27 cellular contexts compared by ENCODE assay signal in genomic region chr3:149599236-149599635, GRCh38. TPM values are rescaled to one million over a fixed set of nuclear protein-coding genes. Genes with fewer than 3 reads are reported as not detected.
DNase-seq lines count a peak whose midpoint lies in the region; ATAC-seq, FAIRE-seq and TF ChIP-seq lines count a peak whose summit lies in the region.
"Had no signal": no experiment of that assay in that cellular context is flagged by ENCODE, and none has a peak within 500 bp of the region (broad histone marks: within the 10 kb centered on the region; RNA-seq: fewer than 3 reads in every experiment).

No MANE protein-coding gene starts in this region.

- H3K4me1 ChIP-seq in HepG2 (ENCODE audit: insufficient read depth, low read length) (peaks cover 77% of the 10 kb centered on the region), thoracic aorta (ENCODE audit: control insufficient read depth in 1 of 2, low read depth in 2 of 2) (peaks cover 70 to 89% of the 10 kb centered on the region in 2 donors)
- H3K4me1 ChIP-seq: colonic mucosa had no signal

- no peaks in the 10 kb centered on the region for H3K9me3 Mint-ChIP-seq in CD4-positive, alpha-beta T cell
- H3K9me3 Mint-ChIP-seq: activated B cell treated with CpG ODN at 0.5 μM for 24 hours; activated CD4-positive, alpha-beta memory T cell treated with anti-CD3 and anti-CD28 coated beads for 36 hours; CD8-positive, alpha-beta T cell; naive thymus-derived CD8-positive, alpha-beta T cell; T-helper 2 cell treated with Interferon-gamma antibody and Interleukin-4, amounts not matched to agents 5 μg/mL and 100 μg/mL, for 36 hours had no signal

- H3K4me3 ChIP-seq in astrocyte of the cerebellum (ENCODE audit: low read depth, low read length), result no peak overlapping the region
- H3K4me3 ChIP-seq in fibroblast of mammary gland (ENCODE audit: control insufficient read depth, low read depth, low read length), result no peak overlapping the region
- H3K4me3 ChIP-seq in HepG2 (replicated peaks in 1 of 3; ENCODE audit: insufficient read depth in 1 of 3, low read depth in 2 of 3, low read length in 3 of 3), result no peak overlapping the region
- no peak overlapping the region for H3K4me3 ChIP-seq in thoracic aorta
- H3K4me3 ChIP-seq: colonic mucosa, MG63, SK-N-MC, smooth muscle cell had no signal

- CTCF ChIA-PET in HepG2 (lab: Yijun Ruan, JAX; ENCODE audit: low intra/inter-chr PET ratio, low total read pairs), result no interaction called here
- CTCF ChIA-PET in CD4-positive, alpha-beta T cell (lab: Charles Lee), result no interaction called here

- no peaks in the 10 kb centered on the region for H3K36me3 Mint-ChIP-seq in CD4-positive, alpha-beta T cell (ENCODE audit: low read depth)
- H3K36me3 Mint-ChIP-seq: activated CD4-positive, alpha-beta memory T cell treated with anti-CD3 and anti-CD28 coated beads for 36 hours; CD8-positive, alpha-beta T cell; naive thymus-derived CD8-positive, alpha-beta T cell had no signal

- peak in 1 of 2 experiments; percentile 67; a peak in 2 of 4 replicates for TF ChIP-seq EP300 in HepG2 (IDR thresholded peaks at IDR 0.05; ENCODE audit: low read depth in 2 of 2, low read length in 2 of 2)
- TF ChIP-seq EP300 in HepG2 (CRISPR knock-in tag; IDR thresholded peaks at IDR 0.05; ENCODE audit: borderline replicate concordance), result peak; percentile 63; the same call in 1 of the 2 replicates

- no peaks in the 10 kb centered on the region for H3K9me3 ChIP-seq in HepG2 (ENCODE audit: low read length)
- no peaks in the 10 kb centered on the region for H3K9me3 ChIP-seq in thoracic aorta
- H3K9me3 ChIP-seq in CD4-positive, alpha-beta T cell (ENCODE audit: control insufficient read depth, low read length), result no peaks in the 10 kb centered on the region
- H3K9me3 ChIP-seq: colonic mucosa, MG63 had no signal

- TF ChIP-seq CTCF in astrocyte of the cerebellum (IDR thresholded peaks at IDR 0.05; ENCODE audit: low read depth, low read length, missing control alignments) (no peak), fibroblast of mammary gland (conservative IDR thresholded peaks at IDR 0.05; ENCODE audit: control insufficient read depth, insufficient read depth, low read depth, low read length) (no peak), HepG2 (CRISPR knock-in tag; IDR thresholded peaks at IDR 0.05) (no peak), thoracic aorta (IDR thresholded peaks at IDR 0.05) (no peak)
- TF ChIP-seq CTCF in CD4-positive, alpha-beta T cell (IDR thresholded peaks at IDR 0.05), result no peak

- FAIRE-seq in HepG2 (lab: Jason Lieb, UNC), result peak; percentile 76
- FAIRE-seq: RCC 7860 had no signal

- H3K79me2 ChIP-seq in HepG2 (ENCODE audit: insufficient read depth, low read length), result peaks cover 95% of the 10 kb centered on the region

- ATAC-seq in HepG2 (peak; percentile 86), thoracic aorta (ENCODE audit: insufficient number of reproducible peaks, low FRiP score, low read depth) (peak; percentile 62)
- ATAC-seq in CD4-positive, alpha-beta T cell (ENCODE audit: poor library complexity), result no peak
- ATAC-seq: CD8-positive, alpha-beta T cell; naive thymus-derived CD8-positive, alpha-beta T cell had no signal

- H3K36me3 ChIP-seq in HepG2 (replicated peaks in 1 of 2; ENCODE audit: control insufficient read depth in 1 of 2, insufficient read depth in 2 of 2, low read length in 2 of 2) (peaks cover 3 to 21% of the 10 kb centered on the region in 2 experiments; a peak in 4 of 5 replicates), thoracic aorta (no peaks in the 10 kb centered on the region)
- H3K36me3 ChIP-seq: colonic mucosa had no signal

- H2AFZ ChIP-seq in HepG2 (ENCODE audit: low read length), result no peak overlapping the region

- POLR2A ChIA-PET in HepG2 (lab: Yijun Ruan, JAX), result interaction anchor here (2.3 to 3.0 kb wide), 2 partner anchors 10 to 59 kb away, joined by 8 to 19 read pairs; partner anchors contain the start of gene WWTR1
- POLR2A ChIA-PET in CD4-positive, alpha-beta T cell (lab: Charles Lee), result no interaction called here

- no peak overlapping the region for H3K9ac ChIP-seq in HepG2 (ENCODE audit: insufficient read depth, low read depth, low read length)

- no peaks in the 10 kb centered on the region for H3K27me3 Mint-ChIP-seq in CD4-positive, alpha-beta T cell
- H3K27me3 Mint-ChIP-seq: activated CD4-positive, alpha-beta memory T cell treated with anti-CD3 and anti-CD28 coated beads for 36 hours; progenitor cell of endocrine pancreas had no signal

- no peak overlapping the region for H3K4me3 Mint-ChIP-seq in CD4-positive, alpha-beta T cell
- H3K4me3 Mint-ChIP-seq: activated B cell treated with CpG ODN at 0.5 μM for 24 hours; activated CD4-positive, alpha-beta memory T cell treated with anti-CD3 and anti-CD28 coated beads for 36 hours; CD8-positive, alpha-beta T cell; naive thymus-derived CD8-positive, alpha-beta T cell; T-helper 2 cell treated with Interferon-gamma antibody and Interleukin-4, amounts not matched to agents 5 μg/mL and 100 μg/mL, for 36 hours had no signal

- no peak for TF ChIP-seq POLR2A in HepG2 (IDR thresholded peaks at IDR 0.05; ENCODE audit: insufficient read depth in 1 of 2, low read depth in 2 of 2, low read length in 2 of 2)

- H3K4me1 Mint-ChIP-seq in CD4-positive, alpha-beta T cell (ENCODE audit: low read depth), result no peaks in the 10 kb centered on the region
- H3K4me1 Mint-ChIP-seq: naive thymus-derived CD8-positive, alpha-beta T cell had no signal

- in situ Hi-C loops in astrocyte of the cerebellum (cut with HindIII; ENCODE audit: low sequenced_read_pairs) (no loop called here), HepG2 (cut with HindIII; ENCODE audit: extremely low pct_ligation_motif_present, low pct_unique_long_range_greater_than_20kb) (no loop called here)

- WGBS in HepG2 (ENCODE audit: low lambda C conversion rate), result 71% methylated on average over 2 of the region's 2 CpGs

- TF ChIP-seq RAD21 in HepG2 (CRISPR knock-in tag; IDR thresholded peaks at IDR 0.05), result peak; percentile 28; the same call in 1 of the 2 replicates

- H3K4me2 ChIP-seq in HepG2 (ENCODE audit: low read depth, low read length), result no peak overlapping the region
- H3K4me2 ChIP-seq: smooth muscle cell had no signal

- no peaks in the 10 kb centered on the region for H3K27me3 ChIP-seq in HepG2 (ENCODE audit: control insufficient read depth in 1 of 2, insufficient read depth in 2 of 2, low read length in 2 of 2)
- no peaks in the 10 kb centered on the region for H3K27me3 ChIP-seq in thoracic aorta (replicated peaks; ENCODE audit: insufficient read depth)
- no peaks in the 10 kb centered on the region for H3K27me3 ChIP-seq in CD4-positive, alpha-beta T cell (ENCODE audit: control insufficient read depth, insufficient read depth, low read length)
- H3K27me3 ChIP-seq: colonic mucosa, MG63 had no signal

- peak overlapping the region; percentile 46 for H3K27ac ChIP-seq in HepG2 (ENCODE audit: extremely low read length, insufficient read depth, low read length)
- peak overlapping the region in 1 of 2 donors; percentile 81 for H3K27ac ChIP-seq in thoracic aorta
- no peak overlapping the region for H3K27ac ChIP-seq in CD4-positive, alpha-beta T cell (ENCODE audit: low read depth, low read length)
- H3K27ac ChIP-seq: colonic mucosa, epithelial cell of prostate, SK-N-MC had no signal

- no TSS peak for BruUV-seq in HepG2 (replicated peaks; lab: Mats Ljungman, UMichigan)

- no peak overlapping the region for H3K27ac Mint-ChIP-seq in CD4-positive, alpha-beta T cell
- H3K27ac Mint-ChIP-seq: activated B cell treated with CpG ODN at 0.5 μM for 24 hours; activated CD4-positive, alpha-beta memory T cell treated with anti-CD3 and anti-CD28 coated beads for 36 hours; CD8-positive, alpha-beta T cell; naive thymus-derived CD8-positive, alpha-beta T cell; progenitor cell of endocrine pancreas; T-helper 2 cell treated with Interferon-gamma antibody and Interleukin-4, amounts not matched to agents 5 μg/mL and 100 μg/mL, for 36 hours had no signal

- DNase-seq in astrocyte of the cerebellum (ENCODE audit: low read depth) (peak; percentile 87), fibroblast of mammary gland (ENCODE audit: low read depth) (peak; percentile 65), HepG2 (ENCODE audit: low spot score) (peak; percentile 87), thoracic aorta (ENCODE audit: low spot score) (peak; percentile 41), kidney glomerular epithelial cell (lab: John Stamatoyannopoulos, UW) (no peak), NCI-H2171 (lab: John Stamatoyannopoulos, UW) (no peak)
- no peak for DNase-seq in CD4-positive, alpha-beta T cell
- DNase-seq: activated B cell treated with CpG ODN at 0.5 μM for 24 hours; activated CD4-positive, alpha-beta memory T cell treated with anti-CD3 and anti-CD28 coated beads for 36 hours; activated naive CD4-positive, alpha-beta T cell treated with Interleukin-2 at 50 U/mL for 16 hours; activated T-cell treated with anti-CD3 and anti-CD28 coated beads, Interleukin-2, amount 50 U/mL, for 1 hour; CD8-positive, alpha-beta T cell; colonic mucosa; DND-41; IMR-90; mesenchymal stem cell; MG63; naive thymus-derived CD8-positive, alpha-beta T cell; NCI-H1436 treated with DMSO at 0.1 percent for 48 hours; NCI-H226; stimulated activated CD4-positive, alpha-beta T cell treated with anti-CD3 and anti-CD28 coated beads, Interleukin-4, amount 100 ng/mL, for 4 hours had no signal

- peaks cover 10% of the 10 kb centered on the region for H4K20me1 ChIP-seq in HepG2 (ENCODE audit: insufficient read depth, low read length)

- intact Hi-C loops in HepG2 (cut with micrococcal nuclease; ENCODE audit: unreplicated experiment), result no loop called here
- intact Hi-C loops in CD4-positive, alpha-beta T cell (cut with DNase I, micrococcal nuclease), result no loop called here

RNA-seq across cellular contexts. Expression of gene WWTR1, which starts 58.6 kb away (rescaled TPM):
- 19.7 and 27.0 TPM in 2 replicates for total RNA-seq in HepG2 (2016; rRNA removed; fragmentation: Illumina TruSeq; extraction: Trizol)
- 3.0 and 4.5 TPM in 2 replicates for total RNA-seq in HepG2 (2016; cell fraction: cytosol; rRNA removed; fragmentation: Illumina TruSeq; extraction: Trizol; ENCODE audit: low read depth)
- total RNA-seq in HepG2 (2016; cell fraction: insoluble cytoplasmic fraction; rRNA removed; fragmentation: Illumina TruSeq; extraction: Trizol), result 18.2 and 25.1 TPM in 2 replicates
- 11.0 and 11.7 TPM in 2 replicates for total RNA-seq in HepG2 (2016; cell fraction: membrane; rRNA removed; fragmentation: Illumina TruSeq; extraction: Trizol)
- 22.2 and 23.3 TPM in 2 replicates for total RNA-seq in HepG2 (2016; cell fraction: nucleus; rRNA removed; fragmentation: Illumina TruSeq; extraction: Trizol)
- polyA plus RNA-seq in HepG2 (2011; rRNA removed), result 105 and 139 TPM in 2 replicates
- polyA plus RNA-seq in HepG2 (2011; cell fraction: cytosol; rRNA removed), result 87.9 and 94.0 TPM in 2 replicates
- polyA plus RNA-seq in HepG2 (2011; cell fraction: nucleus; rRNA removed), result 104 and 133 TPM in 2 replicates
- polyA plus RNA-seq in HepG2 (2012), result 75.0 and 83.3 TPM in 2 replicates
- 5.5 and 5.7 TPM in 2 replicates for polyA plus RNA-seq in HepG2 (2016; cell fraction: cytosol; fragmentation: Illumina TruSeq; extraction: Trizol; ENCODE audit: low read depth)
- 54.5 and 55.7 TPM in 2 replicates for polyA plus RNA-seq in HepG2 (2016; cell fraction: insoluble cytoplasmic fraction; fragmentation: Illumina TruSeq; extraction: Trizol; ENCODE audit: low read depth)
- 11.1 and 12.3 TPM in 2 replicates for polyA plus RNA-seq in HepG2 (2016; cell fraction: membrane; fragmentation: Illumina TruSeq; extraction: Trizol; ENCODE audit: low read depth)
- polyA plus RNA-seq in HepG2 (2016; cell fraction: nucleus; fragmentation: Illumina TruSeq; extraction: Trizol; ENCODE audit: insufficient read depth, low read depth), result 38.7 and 40.5 TPM in 2 replicates
- polyA minus RNA-seq in HepG2 (2011; rRNA and poly(A)+ RNA removed; ENCODE audit: low replicate concordance), result 71.2 and 129 TPM in 2 replicates
- 90.2 and 115 TPM in 2 replicates for polyA minus RNA-seq in HepG2 (2011; cell fraction: cytosol; rRNA and poly(A)+ RNA removed)
- 131 and 167 TPM in 2 replicates for polyA minus RNA-seq in HepG2 (2011; cell fraction: nucleus; rRNA and poly(A)+ RNA removed)
- total RNA-seq in thoracic aorta, result 100 to 1,000 TPM; 135 to 243 TPM
- total RNA-seq in CD4-positive, alpha-beta T cell, result under 1 TPM; 0.22 to 0.30 TPM

Comparison
In these comparisons a context has a peak if more than half of its experiments do, and no peak if none do; other contexts are left out.
1. DNase-seq: peak in astrocyte of the cerebellum (single experiment), fibroblast of mammary gland (single experiment), HepG2 (single experiment) and thoracic aorta (single experiment); none in CD4-positive, alpha-beta T cell (0 of 10), kidney glomerular epithelial cell (single experiment) and NCI-H2171 (single experiment).